In genomic region chr13:32261567-32261966, GRCh38 we compare ENCODE assay signal across 8 cellular contexts. TPM values are rescaled to one million over a fixed set of nuclear protein-coding genes. Genes with fewer than 3 reads are reported as not detected.
DNase-seq lines count a peak whose midpoint lies in the region; ATAC-seq and TF ChIP-seq lines count a peak whose summit lies in the region.

No MANE protein-coding gene starts in this region.

- H3K9me3 ChIP-seq in ascending aorta (no peaks in the 10 kb centered on the region), heart left ventricle (no peaks in the 10 kb centered on the region), PC-9 (ENCODE audit: insufficient read depth, low read depth) (no peaks in the 10 kb centered on the region)

- H3K4me1 ChIP-seq in ascending aorta (peaks cover 4 to 23% of the 10 kb centered on the region in 2 donors), heart left ventricle (peaks cover 9 to 89% (median 58%) of the 10 kb centered on the region in 12 donors), PC-9 (replicated peaks; ENCODE audit: insufficient read depth) (no peaks in the 10 kb centered on the region)

- H3K27ac ChIP-seq in ascending aorta (peak overlapping the region; percentile 61 to 69), heart left ventricle (peak overlapping the region; percentile 62 to 84 (median 76)), PC-9 (no peak overlapping the region)

- no peaks in the 10 kb centered on the region for H4K20me1 ChIP-seq in PC-9 (ENCODE audit: insufficient read depth)

- H3F3A ChIP-seq in PC-9 (ENCODE audit: insufficient read depth, low read depth) = no peaks in the 10 kb centered on the region

- H3K36me3 ChIP-seq in ascending aorta = peaks cover 22 to 44% of the 10 kb centered on the region in 2 donors
- H3K36me3 ChIP-seq in heart left ventricle = peaks cover 0 to 69% (median 25%) of the 10 kb centered on the region in 9 donors
- no peaks in the 10 kb centered on the region for H3K36me3 ChIP-seq in PC-9 (ENCODE audit: low read depth)

- no peaks in the 10 kb centered on the region for H3K27me3 ChIP-seq in ascending aorta
- H3K27me3 ChIP-seq in heart left ventricle = no peaks in the 10 kb centered on the region
- no peaks in the 10 kb centered on the region for H3K27me3 ChIP-seq in PC-9 (ENCODE audit: insufficient read depth, low read depth)

- peak in 1 of 2 donors; percentile 38 for TF ChIP-seq POLR2A in heart left ventricle (IDR thresholded peaks at IDR 0.05)

- no peak for TF ChIP-seq CTCF in ascending aorta (IDR thresholded peaks at IDR 0.05)
- TF ChIP-seq CTCF in heart left ventricle (IDR thresholded peaks at IDR 0.05) = no peak
- TF ChIP-seq CTCF in PC-9 (conservative IDR thresholded peaks at IDR 0.05) = no peak

- peak; percentile 83 to 94 (median 92) for ATAC-seq in heart left ventricle

- H3K79me2 ChIP-seq in PC-9 (ENCODE audit: low read depth) = no peaks in the 10 kb centered on the region

- H3K4me2 ChIP-seq in PC-9 = no peak overlapping the region

- H3K9me2 ChIP-seq in PC-9 (ENCODE audit: insufficient read depth) = no peaks in the 10 kb centered on the region

- intact Hi-C loops in ascending aorta (cut with DNase I) = loop anchor here (2.0 kb wide), 1 partner anchor 23 kb away; no protein-coding TSS in a partner anchor
- intact Hi-C loops in heart left ventricle (cut with DNase I) = loop anchor here in 1 of 10 donors (5.0 kb wide), 1 partner anchor 41 kb away; no protein-coding TSS in a partner anchor
- intact Hi-C loops in PC-9 (cut with micrococcal nuclease; ENCODE audit: unreplicated experiment) = no loop called here

- DNase-seq in GM04504 (ENCODE audit: low read depth) = peak; percentile 28
- peak; percentile 43 to 88 for DNase-seq in ascending aorta (ENCODE audit: low spot score in 2 of 2)
- peak; percentile 76 to 92 (median 89) for DNase-seq in heart left ventricle
- peak; percentile 99 for DNase-seq in pulmonary artery endothelial cell (ENCODE audit: low read depth, low spot score)
- no peak for DNase-seq in LoVo (ENCODE audit: low spot score)
- DNase-seq in PC-9 = no peak
- DNase-seq in NCI-H1694 treated with DMSO at 0.1 percent for 48 hours (lab: John Stamatoyannopoulos, UW) = no peak
- no peak for DNase-seq in UCSD-AML1 (lab: John Stamatoyannopoulos, UW; ENCODE audit: unreplicated experiment)

- H2AFZ ChIP-seq in PC-9 = no peak overlapping the region

- no peak overlapping the region for H3K4me3 ChIP-seq in ascending aorta
- H3K4me3 ChIP-seq in heart left ventricle = peak overlapping the region in 3 of 12 donors; percentile 6 to 23 (median 10)
- H3K4me3 ChIP-seq in PC-9 = no peak overlapping the region

- POLR2A ChIA-PET in PC-9 (lab: Charles Lee; ENCODE audit: unreplicated experiment) = no interaction called here

- 8 to 18% (median 16%) methylated on average over 9 of the region's 9 CpGs for WGBS in heart left ventricle, 4 donors

- CTCF ChIA-PET in PC-9 (lab: Charles Lee) = no interaction called here

- BruUV-seq in PC-9 (replicated peaks; lab: Mats Ljungman, UMichigan) = no TSS peak

RNA-seq across cellular contexts. Expression of gene ZAR1L, which starts 53.6 kb away (rescaled TPM):
- total RNA-seq in ascending aorta = not detected
- not detected for total RNA-seq in heart left ventricle
- not detected for polyA plus RNA-seq in heart left ventricle
- not detected in 2 replicates for total RNA-seq in pulmonary artery endothelial cell
- 0.37 and 0.43 TPM in 2 replicates for total RNA-seq in PC-9 (2021)

RNA-seq across cellular contexts. Expression of gene BRCA2, which starts 53.7 kb away (rescaled TPM):
- total RNA-seq in ascending aorta = 0.64 TPM
- total RNA-seq in heart left ventricle = 1 to 10 TPM in 2 of 9 donors, under 1 TPM in 7; 0.13 to 5.2 (median 0.42) TPM
- polyA plus RNA-seq in heart left ventricle = under 1 TPM; 0.04 to 0.12 TPM
- total RNA-seq in pulmonary artery endothelial cell = 7.0 and 10.6 TPM in 2 replicates
- 11.4 and 14.5 TPM in 2 replicates for total RNA-seq in PC-9 (2021)

Comparison
In these comparisons a context has a peak if more than half of its experiments do, and no peak if none do; other contexts are left out.
1. DNase-seq: peak in GM04504 (single experiment), ascending aorta (2 of 2), heart left ventricle (5 of 5) and pulmonary artery endothelial cell (single experiment); none in LoVo (single experiment), PC-9 (0 of 2), NCI-H1694 treated with DMSO at 0.1 percent for 48 hours (single experiment) and UCSD-AML1 (single experiment).